8 cellular contexts compared by ENCODE assay signal in the genomic region with DNA sequence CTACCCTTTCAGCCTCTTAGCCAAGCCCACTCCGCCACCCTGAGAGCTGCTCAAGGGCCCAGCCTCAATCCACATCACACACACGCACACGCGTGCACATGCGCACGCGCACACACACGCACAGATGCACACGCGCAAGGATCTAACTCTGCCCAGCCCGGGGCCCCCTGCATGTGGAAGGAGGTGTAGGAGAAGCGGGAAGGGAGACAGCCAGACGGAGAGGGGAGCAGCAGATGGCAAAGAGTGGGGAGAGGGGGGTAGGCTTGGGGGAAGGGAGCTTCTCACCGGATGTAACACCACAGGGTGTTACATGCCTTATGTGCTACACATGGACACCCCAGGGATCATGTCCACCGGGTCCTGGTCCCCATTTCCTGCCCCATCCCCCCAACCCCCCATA. TPM values are rescaled to one million over a fixed set of nuclear protein-coding genes. Genes with fewer than 3 reads are reported as not detected.
DNase-seq lines count a peak whose midpoint lies in the region; ATAC-seq and TF ChIP-seq lines count a peak whose summit lies in the region.

No MANE protein-coding gene starts in this region.

- peaks cover 11% of the 10 kb centered on the region for H3K36me3 Mint-ChIP-seq in chondrocyte (ENCODE audit: low read depth)
- peaks cover 0 to 5% (median 0%) of the 10 kb centered on the region in 3 donors for H3K36me3 Mint-ChIP-seq in naive thymus-derived CD8-positive, alpha-beta T cell

- peaks cover 18% of the 10 kb centered on the region for H3K4me1 Mint-ChIP-seq in chondrocyte (ENCODE audit: low read depth)
- H3K4me1 Mint-ChIP-seq in naive thymus-derived CD8-positive, alpha-beta T cell: peaks cover 24 to 35% (median 33%) of the 10 kb centered on the region in 4 donors

- H3K9me3 Mint-ChIP-seq in chondrocyte (ENCODE audit: low read depth): no peaks in the 10 kb centered on the region
- no peaks in the 10 kb centered on the region for H3K9me3 Mint-ChIP-seq in naive thymus-derived CD8-positive, alpha-beta T cell

- no peak overlapping the region for H3K9ac ChIP-seq in MM.1S (ENCODE audit: low read length)

- H3K9me3 ChIP-seq in BE2C (no peaks in the 10 kb centered on the region), MM.1S (replicated peaks; ENCODE audit: insufficient read depth, low read length) (no peaks in the 10 kb centered on the region)

- peak overlapping the region; percentile 32 for H3K27ac Mint-ChIP-seq in chondrocyte (ENCODE audit: unreplicated experiment)
- H3K27ac Mint-ChIP-seq in naive thymus-derived CD8-positive, alpha-beta T cell: peak overlapping the region; percentile 88 to 100 (median 99)

- H3K9me2 ChIP-seq in MM.1S (replicated peaks; ENCODE audit: insufficient read depth, low read length): no peaks in the 10 kb centered on the region

- no peak overlapping the region for H2AFZ ChIP-seq in MM.1S (ENCODE audit: low read length)

- ATAC-seq in naive thymus-derived CD8-positive, alpha-beta T cell: no peak
- no peak for ATAC-seq in HG03025 (IDR thresholded peaks at IDR 0.05; ENCODE audit: low FRiP score, unreplicated experiment)

- peak overlapping the region; percentile 87 for H3K4me2 ChIP-seq in MM.1S (ENCODE audit: low read depth, low read length)

- DNase-seq in BE2C (no peak), MM.1S (no peak), chondrocyte (ENCODE audit: low spot score) (no peak), KBM-7 (no peak), NCI-H2029 treated with DMSO at 0.1 percent for 48 hours (lab: John Stamatoyannopoulos, UW) (no peak), UCSD-AML1 (lab: John Stamatoyannopoulos, UW; ENCODE audit: unreplicated experiment) (no peak)
- peak in 4 of 10 donors; percentile 23 to 75 (median 30) for DNase-seq in naive thymus-derived CD8-positive, alpha-beta T cell

- no peaks in the 10 kb centered on the region for H4K20me1 ChIP-seq in MM.1S (ENCODE audit: insufficient read depth, low read length)

- H3K4me3 ChIP-seq in BE2C (ENCODE audit: low read depth, low read length) (peak overlapping the region; percentile 58), MM.1S (ENCODE audit: low read length) (no peak overlapping the region)

- H3K27me3 ChIP-seq in BE2C: no peaks in the 10 kb centered on the region
- H3K27me3 ChIP-seq in MM.1S (replicated peaks; ENCODE audit: insufficient read depth, low read length): peaks cover 84% of the 10 kb centered on the region

- no peak overlapping the region for H3K27ac ChIP-seq in MM.1S (ENCODE audit: low read length)

- H3K27me3 Mint-ChIP-seq in chondrocyte (ENCODE audit: low read depth): no peaks in the 10 kb centered on the region
- H3K27me3 Mint-ChIP-seq in naive thymus-derived CD8-positive, alpha-beta T cell: no peaks in the 10 kb centered on the region

- POLR2A ChIA-PET in naive thymus-derived CD8-positive, alpha-beta T cell (lab: Charles Lee): interaction anchor here (0.7 to 3.6 kb wide), 5 partner anchors 10 to 169 kb away, joined by 3 to 20 read pairs (median 3); a partner anchor contains a TSS

- no peak for TF ChIP-seq CTCF in BE2C (IDR thresholded peaks at IDR 0.05; ENCODE audit: low read depth, low read length)
- no peak for TF ChIP-seq CTCF in MM.1S (IDR thresholded peaks at IDR 0.05; ENCODE audit: low read length)
- TF ChIP-seq CTCF in chondrocyte (IDR thresholded peaks at IDR 0.05): no peak

- no peaks in the 10 kb centered on the region for H3K79me2 ChIP-seq in MM.1S (ENCODE audit: low read length)

- H3K36me3 ChIP-seq in BE2C: no peaks in the 10 kb centered on the region
- no peaks in the 10 kb centered on the region for H3K36me3 ChIP-seq in MM.1S (replicated peaks; ENCODE audit: insufficient read depth, low read length)

- H3K4me1 ChIP-seq in BE2C (peaks cover 5% of the 10 kb centered on the region; the same call in 1 of the 2 replicates), MM.1S (ENCODE audit: low read length) (no peaks in the 10 kb centered on the region; the same call in 1 of the 2 replicates)

- in situ Hi-C loops in KBM-7 (cut with MboI; ENCODE audit: low pct_unique_long_range_greater_than_20kb, low sequenced_read_pairs): no loop called here

- H3F3A ChIP-seq in MM.1S (ENCODE audit: insufficient read depth, low read length): no peaks in the 10 kb centered on the region

- peak overlapping the region; percentile 66 for H3K4me3 Mint-ChIP-seq in chondrocyte (ENCODE audit: unreplicated experiment)
- H3K4me3 Mint-ChIP-seq in naive thymus-derived CD8-positive, alpha-beta T cell: peak overlapping the region; percentile 82 to 95 (median 90)

RNA-seq across cellular contexts. Expression of a gene that starts 15.3 kb away (rescaled TPM):
- polyA plus RNA-seq in BE2C (2012; ENCODE audit: insufficient read depth, insufficient read length, low read depth): 36.5 TPM
- total RNA-seq in chondrocyte: 28.3 to 34.4 TPM (median 31.3 TPM) in 3 replicates
- 10 to 100 TPM in 1 of 2 experiments, 1 to 10 TPM in 1; 8.4 to 10.2 TPM for total RNA-seq in naive thymus-derived CD8-positive, alpha-beta T cell
- polyA plus RNA-seq in naive thymus-derived CD8-positive, alpha-beta T cell: under 1 TPM; 0.24 to 0.62 (median 0.33) TPM

RNA-seq across cellular contexts. Expression of a gene that starts 15.4 kb away (rescaled TPM):
- polyA plus RNA-seq in BE2C (2012; ENCODE audit: insufficient read depth, insufficient read length, low read depth): 215 TPM
- total RNA-seq in chondrocyte: 427 to 584 TPM (median 454 TPM) in 3 replicates
- 100 to 1,000 TPM; 402 TPM for total RNA-seq in naive thymus-derived CD8-positive, alpha-beta T cell
- 10 to 100 TPM; 78.8 to 91.2 (median 85.2) TPM for polyA plus RNA-seq in naive thymus-derived CD8-positive, alpha-beta T cell

RNA-seq across cellular contexts. Expression of a gene that starts 25.2 kb away (rescaled TPM):
- polyA plus RNA-seq in BE2C (2012; ENCODE audit: insufficient read depth, insufficient read length, low read depth): 1.3 TPM
- total RNA-seq in chondrocyte: 0.46 to 1.9 TPM (median 0.97 TPM) in 3 replicates
- under 1 TPM; 0.58 to 0.68 TPM for total RNA-seq in naive thymus-derived CD8-positive, alpha-beta T cell
- under 1 TPM in 1 of 3 donors, not detected in 2; 0.23 TPM for polyA plus RNA-seq in naive thymus-derived CD8-positive, alpha-beta T cell

RNA-seq across cellular contexts. Expression of a gene that starts 30.0 kb away (rescaled TPM):
- polyA plus RNA-seq in BE2C (2012; ENCODE audit: insufficient read depth, insufficient read length, low read depth): 36.4 TPM
- total RNA-seq in chondrocyte: 58.8 to 65.2 TPM (median 59.5 TPM) in 3 replicates
- total RNA-seq in naive thymus-derived CD8-positive, alpha-beta T cell: 10 to 100 TPM; 80.7 to 81.5 TPM
- 10 to 100 TPM; 19.3 to 26.5 (median 19.3) TPM for polyA plus RNA-seq in naive thymus-derived CD8-positive, alpha-beta T cell

RNA-seq across cellular contexts. Expression of a gene that starts 34.9 kb away (rescaled TPM):
- 47.8 TPM for polyA plus RNA-seq in BE2C (2012; ENCODE audit: insufficient read depth, insufficient read length, low read depth)
- total RNA-seq in chondrocyte: 49.5 to 57.8 TPM (median 53.1 TPM) in 3 replicates
- 10 to 100 TPM; 49.9 to 53.9 TPM for total RNA-seq in naive thymus-derived CD8-positive, alpha-beta T cell
- polyA plus RNA-seq in naive thymus-derived CD8-positive, alpha-beta T cell: 10 to 100 TPM; 18.1 to 35.7 (median 22.2) TPM
